ENCODE assay signal across 8 cellular contexts in the genomic region with DNA sequence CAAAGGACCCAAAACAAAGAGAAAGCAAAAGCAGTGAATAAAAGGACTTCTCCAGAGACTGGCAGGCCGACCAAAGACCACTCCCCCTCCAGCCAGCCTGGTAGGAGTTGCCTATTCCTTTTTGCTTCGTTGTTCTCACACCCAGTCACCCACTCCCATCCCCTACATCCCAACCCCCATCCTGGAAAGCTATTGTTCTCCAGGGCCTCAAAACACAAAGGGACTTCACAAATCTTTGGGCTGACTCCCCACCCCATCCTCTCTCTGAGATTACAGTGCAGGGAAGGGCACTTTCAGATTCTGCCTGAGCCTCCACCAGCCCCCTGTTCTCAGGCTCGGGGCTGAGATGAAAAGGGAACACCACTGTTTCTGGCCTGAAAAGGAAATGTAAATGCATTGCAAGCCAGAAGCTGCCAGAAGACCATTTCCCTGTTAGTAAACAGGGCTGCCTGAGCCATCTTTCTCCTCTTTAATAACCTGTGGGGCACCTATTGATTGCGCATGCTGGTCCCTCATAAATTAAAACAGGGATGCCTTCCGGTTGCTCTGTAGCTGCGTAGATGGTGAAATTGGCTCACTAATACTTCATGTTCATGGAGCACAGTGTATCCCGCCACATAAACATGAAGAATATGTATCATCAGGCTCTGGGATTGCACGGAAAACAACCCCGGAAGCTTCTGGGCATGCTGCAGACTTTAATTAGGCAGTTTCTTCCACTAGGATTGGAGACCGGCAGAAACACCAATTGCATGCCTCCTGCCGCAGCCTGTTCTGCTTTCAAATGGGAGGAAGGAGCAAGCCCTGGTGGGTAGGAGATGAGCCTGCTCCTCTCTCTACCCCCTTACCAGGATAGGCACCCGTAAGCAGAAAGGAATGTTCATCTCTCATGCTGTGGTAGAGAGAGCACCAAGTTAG.
DNase-seq lines count a peak whose midpoint lies in the region; ATAC-seq, FAIRE-seq and TF ChIP-seq lines count a peak whose summit lies in the region.
"Had no signal": no experiment of that assay in that cellular context is flagged by ENCODE, and none has a peak within 500 bp of the region (broad histone marks: within the 10 kb centered on the region; RNA-seq: fewer than 3 reads in every experiment).

No MANE protein-coding gene starts in this region.

- no peaks in the 10 kb centered on the region for H4K20me1 ChIP-seq in endothelial cell of umbilical vein (replicated peaks; ENCODE audit: control insufficient read depth, extremely low read depth, insufficient read depth, low read length)

- H3K27ac ChIP-seq in endothelial cell of umbilical vein (ENCODE audit: insufficient read depth, low read depth, low read length) = no peak overlapping the region

- no peaks in the 10 kb centered on the region for H3K9me3 ChIP-seq in endothelial cell of umbilical vein (replicated peaks; ENCODE audit: control insufficient read depth, insufficient read depth, low read length)

- H3K36me3 ChIP-seq in endothelial cell of umbilical vein (ENCODE audit: control insufficient read depth in 2 of 2, extremely low read depth in 1 of 2, insufficient read depth in 2 of 2, low read length in 2 of 2) = no peaks in the 10 kb centered on the region

- no peak overlapping the region for H3K4me2 ChIP-seq in endothelial cell of umbilical vein (ENCODE audit: insufficient read depth, low read length)

- H3K4me3 Mint-ChIP-seq in natural killer cell treated with Interleukin-12 subunit alpha and Interleukin-12 subunit beta and Interleukin-15 and Interleukin-18, amount 100 ng/mL, for 72 hours = peak overlapping the region; percentile 8

- in situ Hi-C loops in GM13977 (cut with MboI; ENCODE audit: low pct_unique_long_range_greater_than_20kb, low sequenced_read_pairs, unreplicated experiment) = no loop called here

- H3K9me1 ChIP-seq in endothelial cell of umbilical vein (replicated peaks; ENCODE audit: control insufficient read depth, extremely low read depth, insufficient read depth, low read length) = no peaks in the 10 kb centered on the region

- H3K36me3 Mint-ChIP-seq in natural killer cell treated with Interleukin-12 subunit alpha and Interleukin-12 subunit beta and Interleukin-15 and Interleukin-18, amount 100 ng/mL, for 72 hours = no peaks in the 10 kb centered on the region

- CTCF ChIA-PET in endothelial cell of umbilical vein (lab: Charles Lee) = interaction anchor here (1.1 kb wide), 1 partner anchor 542 kb away, joined by 3 read pairs; no protein-coding TSS in a partner anchor

- no peak for ATAC-seq in natural killer cell treated with Interleukin-12 subunit alpha and Interleukin-12 subunit beta and Interleukin-15 and Interleukin-18, amount 100 ng/mL, for 72 hours

- H3K27ac Mint-ChIP-seq in natural killer cell treated with Interleukin-12 subunit alpha and Interleukin-12 subunit beta and Interleukin-15 and Interleukin-18, amount 100 ng/mL, for 72 hours = peak overlapping the region; percentile 48 to 90

- no peaks in the 10 kb centered on the region for H3K27me3 Mint-ChIP-seq in natural killer cell treated with Interleukin-12 subunit alpha and Interleukin-12 subunit beta and Interleukin-15 and Interleukin-18, amount 100 ng/mL, for 72 hours

- dilution Hi-C loops in endothelial cell of umbilical vein (cut with MboI; ENCODE audit: extremely low pct_ligation_motif_present, low sequenced_read_pairs) = no loop called here

- H3K9ac ChIP-seq in endothelial cell of umbilical vein (replicated peaks; ENCODE audit: extremely low read depth, insufficient read depth, low read length) = no peak overlapping the region

- no peak for TF ChIP-seq CTCF in GM13977 (IDR thresholded peaks at IDR 0.05; ENCODE audit: extremely low read depth, insufficient read depth, missing control alignments)
- no peak for TF ChIP-seq CTCF in endothelial cell of umbilical vein (IDR thresholded peaks at IDR 0.05; ENCODE audit: extremely low read depth in 1 of 2, insufficient read depth in 1 of 2, low read depth in 1 of 2, low read length in 2 of 2)

- no peaks in the 10 kb centered on the region for H3K9me3 Mint-ChIP-seq in natural killer cell treated with Interleukin-12 subunit alpha and Interleukin-12 subunit beta and Interleukin-15 and Interleukin-18, amount 100 ng/mL, for 72 hours

- POLR2A ChIA-PET in endothelial cell of umbilical vein (lab: Charles Lee) = no interaction called here

- TF ChIP-seq POLR2A in endothelial cell of umbilical vein (IDR thresholded peaks at IDR 0.05; ENCODE audit: low read depth, low read length) = no peak

- H3K4me1 Mint-ChIP-seq in natural killer cell treated with Interleukin-12 subunit alpha and Interleukin-12 subunit beta and Interleukin-15 and Interleukin-18, amount 100 ng/mL, for 72 hours (ENCODE audit: low read depth in 2 of 2) = peaks cover 22 to 25% of the 10 kb centered on the region in 2 donors

- FAIRE-seq in RCC 7860 (lab: Jason Lieb, UNC) (no peak), endothelial cell of umbilical vein (lab: Jason Lieb, UNC) (no peak)
- FAIRE-seq: TTC549 had no signal

- H3K79me2 ChIP-seq in endothelial cell of umbilical vein (ENCODE audit: control insufficient read depth, insufficient read depth, low read length) = no peaks in the 10 kb centered on the region

- H2AFZ ChIP-seq in endothelial cell of umbilical vein (ENCODE audit: low read depth, low read length) = peak overlapping the region; percentile 48

- H3K4me3 ChIP-seq in endothelial cell of umbilical vein (replicated peaks in 1 of 3; ENCODE audit: insufficient read depth in 1 of 3, low read depth in 1 of 3, low read length in 3 of 3) = no peak overlapping the region

- no peaks in the 10 kb centered on the region for H3K27me3 ChIP-seq in endothelial cell of umbilical vein (ENCODE audit: control insufficient read depth in 2 of 2, insufficient read depth in 2 of 2, low read length in 2 of 2)

- intact Hi-C loops in endothelial cell of umbilical vein (cut with micrococcal nuclease) = no loop called here

- BruUV-seq in endothelial cell of umbilical vein (replicated peaks; lab: Mats Ljungman, UMichigan) = no TSS peak

- peak; percentile 67 for DNase-seq in GM13977 (ENCODE audit: low spot score)
- peak; percentile 55 for DNase-seq in RCC 7860 (ENCODE audit: low spot score)
- peak; percentile 54 for DNase-seq in endothelial cell of umbilical vein (ENCODE audit: low read depth, low spot score)
- DNase-seq in natural killer cell treated with Interleukin-12 subunit alpha and Interleukin-12 subunit beta and Interleukin-15 and Interleukin-18, amount 100 ng/mL, for 72 hours (ENCODE audit: low spot score) = no peak
- DNase-seq in NCI-H1930 (lab: John Stamatoyannopoulos, UW) = no peak
- DNase-seq in CD1c-positive myeloid dendritic cell (ENCODE audit: extremely low spot score) = no peak
- DNase-seq in activated gamma-delta T cell (lab: John Stamatoyannopoulos, UW) = no peak

- H3K4me1 ChIP-seq in endothelial cell of umbilical vein (ENCODE audit: control insufficient read depth, extremely low read depth, insufficient read depth, low read length) = no peaks in the 10 kb centered on the region

TF ChIP-seq in endothelial cell of umbilical vein, 7 proteins besides CTCF, POLR2A, EP300 and RAD21:
- TF ChIP-seq FOS (IDR thresholded peaks at IDR 0.05; ENCODE audit: borderline replicate concordance, insufficient read depth, low read length) = no peak
- TF ChIP-seq JUN (IDR thresholded peaks at IDR 0.05; ENCODE audit: borderline replicate concordance, insufficient read depth, insufficient read length, low read depth) = no peak
- no peak for TF ChIP-seq GATA2 (IDR thresholded peaks at IDR 0.05; ENCODE audit: insufficient read depth, insufficient read length, low read depth, low read length)

Comparison
In these comparisons a context has a peak if more than half of its experiments do, and no peak if none do; other contexts are left out.
1. DNase-seq: peak in GM13977 (single experiment), RCC 7860 (single experiment) and endothelial cell of umbilical vein (single experiment); none in natural killer cell treated with Interleukin-12 subunit alpha and Interleukin-12 subunit beta and Interleukin-15 and Interleukin-18, amount 100 ng/mL, for 72 hours (single experiment), NCI-H1930 (0 of 2), CD1c-positive myeloid dendritic cell (single experiment) and activated gamma-delta T cell (single experiment).